In genomic region chr7:39405591-39405990, GRCh38 we compare ENCODE assay signal across 17 cellular contexts.
DNase-seq lines count a peak whose midpoint lies in the region; ATAC-seq, FAIRE-seq and TF ChIP-seq lines count a peak whose summit lies in the region.
"Had no signal": no experiment of that assay in that cellular context is flagged by ENCODE, and none has a peak within 500 bp of the region (broad histone marks: within the 10 kb centered on the region; RNA-seq: fewer than 3 reads in every experiment).

No MANE protein-coding gene starts in this region.

- H3K36me3 ChIP-seq in GM23338 (ENCODE audit: insufficient read depth) = no peaks in the 10 kb centered on the region
- H3K36me3 ChIP-seq: BE2C, HAP-1 had no signal

- H3K27me3 ChIP-seq in GM23338 (ENCODE audit: insufficient read depth) = no peaks in the 10 kb centered on the region

- TF ChIP-seq CTCF in GM23338 (conservative IDR thresholded peaks at IDR 0.05; ENCODE audit: low read depth in 2 of 2) (no peak), D721Med (IDR thresholded peaks at IDR 0.05; ENCODE audit: insufficient read depth, missing control alignments) (no peak)

- no peak overlapping the region for H3K4me3 ChIP-seq in GM23338
- H3K4me3 ChIP-seq: GM12878, HAP-1 had no signal

- no peak overlapping the region for H2AFZ ChIP-seq in GM23338

- peaks cover 7% of the 10 kb centered on the region for H3K27me3 Mint-ChIP-seq in GM23338 (ENCODE audit: insufficient read depth, low read depth, poor library complexity)

- no peaks in the 10 kb centered on the region for H3F3A ChIP-seq in GM23338 (replicated peaks; ENCODE audit: low read depth)

- no peak overlapping the region for H3K27ac ChIP-seq in GM23338 (ENCODE audit: low read depth)
- H3K27ac ChIP-seq: KMS-11 had no signal

- no peak overlapping the region for H3K4me2 ChIP-seq in GM23338
- H3K4me2 ChIP-seq: KMS-11 had no signal

- H3K4me3 Mint-ChIP-seq in GM23338 = no peak overlapping the region
- H3K4me3 Mint-ChIP-seq: CD4-positive, CD25-positive, alpha-beta regulatory T cell had no signal

- ATAC-seq in GM23338 = no peak
- ATAC-seq in left lobe of liver = peak; percentile 66
- no peak for ATAC-seq in GM21360 (IDR thresholded peaks at IDR 0.05; ENCODE audit: unreplicated experiment)
- no peak for ATAC-seq in HG03196 (IDR thresholded peaks at IDR 0.05; ENCODE audit: unreplicated experiment)

- H3K4me1 ChIP-seq in GM23338 (ENCODE audit: insufficient read depth) = peaks cover 12% of the 10 kb centered on the region
- H3K4me1 ChIP-seq: BE2C, Caco-2 had no signal

- DNase-seq in DMS53 treated with DMSO at 0.1 percent for 48 hours (lab: John Stamatoyannopoulos, UW; ENCODE audit: unreplicated experiment) (peak; percentile 3), GM23338 (ENCODE audit: low spot score) (no peak), left lobe of liver (ENCODE audit: low spot score) (peak; percentile 48), D721Med (ENCODE audit: insufficient read length, low spot score) (no peak)
- DNase-seq: ACHN; BE2C; C1 segment of cervical spinal cord; Caco-2; CD4-positive, CD25-positive, alpha-beta regulatory T cell; DMS153; DND-41; EL had no signal

- H3K36me3 Mint-ChIP-seq in GM23338 (ENCODE audit: low read depth) = no peaks in the 10 kb centered on the region
- H3K36me3 Mint-ChIP-seq: CD4-positive, CD25-positive, alpha-beta regulatory T cell had no signal

- no peaks in the 10 kb centered on the region for H3K9me3 Mint-ChIP-seq in GM23338
- H3K9me3 Mint-ChIP-seq: CD4-positive, CD25-positive, alpha-beta regulatory T cell had no signal

- H3K27ac Mint-ChIP-seq in GM23338 = peak overlapping the region; percentile 64; the same call in 1 of the 2 replicates
- H3K27ac Mint-ChIP-seq: CD4-positive, CD25-positive, alpha-beta regulatory T cell had no signal

- FAIRE-seq in D721Med (lab: Jason Lieb, UNC) = no peak
- FAIRE-seq: GM12878 had no signal

- H4K20me1 ChIP-seq in GM23338 (replicated peaks; ENCODE audit: insufficient read depth) = no peaks in the 10 kb centered on the region

- H3K79me2 ChIP-seq in GM23338 (replicated peaks; ENCODE audit: insufficient read depth) = no peaks in the 10 kb centered on the region

- peaks cover 36% of the 10 kb centered on the region for H3K4me1 Mint-ChIP-seq in GM23338
- H3K4me1 Mint-ChIP-seq: CD4-positive, CD25-positive, alpha-beta regulatory T cell had no signal

- no peaks in the 10 kb centered on the region for H3K9me2 ChIP-seq in GM23338 (ENCODE audit: insufficient read depth)

TF ChIP-seq in GM23338, 12 proteins besides CTCF, POLR2A, EP300 and RAD21 (continues in another document):
- no peak for TF ChIP-seq NANOG (IDR thresholded peaks at IDR 0.05; ENCODE audit: borderline replicate concordance)
- TF ChIP-seq STAT1 (IDR thresholded peaks at IDR 0.05; ENCODE audit: unreplicated experiment) = no peak
- TF ChIP-seq EZH2 (IDR thresholded peaks at IDR 0.05; ENCODE audit: low read depth, unreplicated experiment) = no peak
- TF ChIP-seq POLR2AphosphoS5 (IDR thresholded peaks at IDR 0.05; ENCODE audit: low read depth) = no peak
- TF ChIP-seq CREB1 (CRISPR knock-in tag; IDR thresholded peaks at IDR 0.05; ENCODE audit: low read depth) = no peak
- no peak for TF ChIP-seq ZNF331 (CRISPR knock-in tag; IDR thresholded peaks at IDR 0.05; ENCODE audit: low read depth)
- TF ChIP-seq JUNB (IDR thresholded peaks at IDR 0.05; ENCODE audit: unreplicated experiment) = no peak
- no peak for TF ChIP-seq EZH2phosphoT487 (IDR thresholded peaks at IDR 0.05; ENCODE audit: unreplicated experiment)
- no peak for TF ChIP-seq ZNF114 (CRISPR knock-in tag; IDR thresholded peaks at IDR 0.05)
- no peak for TF ChIP-seq ETS1 (IDR thresholded peaks at IDR 0.05)
- no peak for TF ChIP-seq REST (IDR thresholded peaks at IDR 0.05; ENCODE audit: unreplicated experiment)

Comparison
In these comparisons a context has a peak if more than half of its experiments do, and no peak if none do; other contexts are left out.
1. DNase-seq: peak in DMS53 treated with DMSO at 0.1 percent for 48 hours (single experiment) and left lobe of liver (single experiment); none in GM23338 (single experiment) and D721Med (single experiment).